1 cellular context compared by ENCODE assay signal in genomic region chr10:3571310-3571825, GRCh38.
TF ChIP-seq lines count a peak whose summit lies in the region.

No MANE protein-coding gene starts in this region.

TF ChIP-seq in GM23338, 12 proteins besides CTCF, POLR2A, EP300 and RAD21 (continued from another document):
- TF ChIP-seq REST (IDR thresholded peaks at IDR 0.05; ENCODE audit: unreplicated experiment): no peak
- TF ChIP-seq POLR2AphosphoS5 (IDR thresholded peaks at IDR 0.05; ENCODE audit: low read depth): no peak
- TF ChIP-seq JUNB (IDR thresholded peaks at IDR 0.05; ENCODE audit: unreplicated experiment): no peak
- TF ChIP-seq CREB1 (CRISPR knock-in tag; IDR thresholded peaks at IDR 0.05; ENCODE audit: low read depth): no peak
- TF ChIP-seq STAT1 (IDR thresholded peaks at IDR 0.05; ENCODE audit: unreplicated experiment): no peak
- TF ChIP-seq ZNF114 (CRISPR knock-in tag; IDR thresholded peaks at IDR 0.05): no peak
- no peak for TF ChIP-seq NANOG (IDR thresholded peaks at IDR 0.05; ENCODE audit: borderline replicate concordance)
- TF ChIP-seq ETS1 (IDR thresholded peaks at IDR 0.05): no peak
- no peak for TF ChIP-seq EZH2phosphoT487 (IDR thresholded peaks at IDR 0.05; ENCODE audit: unreplicated experiment)
- TF ChIP-seq ZNF331 (CRISPR knock-in tag; IDR thresholded peaks at IDR 0.05; ENCODE audit: low read depth): no peak
